Comparison of ENCODE assay signal across 11 cellular contexts in genomic region chr1:234543442-234544093, GRCh38.
DNase-seq lines count a peak whose midpoint lies in the region; ATAC-seq and TF ChIP-seq lines count a peak whose summit lies in the region.
"Had no signal": no experiment of that assay in that cellular context is flagged by ENCODE, and none has a peak within 500 bp of the region (broad histone marks: within the 10 kb centered on the region; RNA-seq: fewer than 3 reads in every experiment).

No MANE protein-coding gene starts in this region.

- no peak overlapping the region for H2AFZ ChIP-seq in HCT116 (ENCODE audit: low read depth, low read length, poor library complexity, severe bottlenecking)

- H3K9me3 Mint-ChIP-seq in activated naive CD8-positive, alpha-beta T cell treated with anti-CD3 and anti-CD28 coated beads, Interleukin-2, amount 50 U/mL, for 24 hours = no peaks in the 10 kb centered on the region

- no peak overlapping the region for H3K27ac ChIP-seq in HCT116 (ENCODE audit: low read depth, low read length)
- peak overlapping the region in 15 of 21 experiments; percentile 1 to 86 (median 59) for H3K27ac ChIP-seq in skin epidermis

- ATAC-seq in HCT116 (no peak), HG02642 (IDR thresholded peaks at IDR 0.05; ENCODE audit: poor library complexity, unreplicated experiment) (no peak), HG03280 (IDR thresholded peaks at IDR 0.05; ENCODE audit: unreplicated experiment) (no peak)
- ATAC-seq in activated naive CD8-positive, alpha-beta T cell treated with anti-CD3 and anti-CD28 coated beads, Interleukin-2, amount 50 U/mL, for 24 hours = no peak
- ATAC-seq: GM12878 had no signal

- H3K9me3 ChIP-seq in HCT116 (ENCODE audit: control insufficient read depth in 1 of 2, insufficient read depth in 1 of 2, low read depth in 1 of 2, low read length in 2 of 2) = no peaks in the 10 kb centered on the region

- H3K27me3 ChIP-seq in HCT116 (ENCODE audit: insufficient read depth, low read length) = no peaks in the 10 kb centered on the region

- 0 out of 2 replicates have a peak overlapping the region, but pooled peaks have one; percentile 19 for H3K4me2 ChIP-seq in HCT116 (ENCODE audit: low read length)

- no peak overlapping the region for H3K4me3 Mint-ChIP-seq in activated naive CD8-positive, alpha-beta T cell treated with anti-CD3 and anti-CD28 coated beads, Interleukin-2, amount 50 U/mL, for 24 hours

- H3K4me3 ChIP-seq in HCT116 (replicated peaks in 1 of 2; ENCODE audit: low read depth in 1 of 2, low read length in 2 of 2) (no peak overlapping the region), skin epidermis (no peak overlapping the region)
- H3K4me3 ChIP-seq: GM12878 had no signal

- peaks cover 8% of the 10 kb centered on the region for H3K27me3 Mint-ChIP-seq in activated naive CD8-positive, alpha-beta T cell treated with anti-CD3 and anti-CD28 coated beads, Interleukin-2, amount 50 U/mL, for 24 hours

- H3K4me1 ChIP-seq in HCT116 (ENCODE audit: control insufficient read depth in 1 of 2, insufficient read depth in 2 of 2, low read length in 2 of 2) = peaks cover 13 to 14% of the 10 kb centered on the region in 2 experiments; a peak in 3 of 4 replicates

- no peak overlapping the region for H3K9ac ChIP-seq in HCT116 (ENCODE audit: low read length)

- peak overlapping the region; percentile 58 for H3K27ac Mint-ChIP-seq in activated naive CD8-positive, alpha-beta T cell treated with anti-CD3 and anti-CD28 coated beads, Interleukin-2, amount 50 U/mL, for 24 hours

- no peaks in the 10 kb centered on the region for H3K36me3 ChIP-seq in HCT116 (ENCODE audit: control insufficient read depth in 1 of 2, insufficient read depth in 2 of 2, low read length in 2 of 2)

- intact Hi-C loops in HCT116 (cut with micrococcal nuclease) = no loop called here

- H4K20me1 ChIP-seq in HCT116 (ENCODE audit: insufficient read depth) = no peaks in the 10 kb centered on the region

- no TSS peak for BruUV-seq in HCT116 (replicated peaks; lab: Mats Ljungman, UMichigan)

- POLR2A ChIA-PET in HCT116 (lab: Charles Lee) = interaction anchor here (0.6 to 1.2 kb wide), 2 partner anchors 16 to 220 kb away, joined by 3 to 5 read pairs; no protein-coding TSS in a partner anchor

- 0 out of 2 replicates have a peak, but pooled peaks have one; percentile 4 for TF ChIP-seq RAD21 in HCT116 (IDR thresholded peaks at IDR 0.05; ENCODE audit: low read depth)

- no peak for DNase-seq in HCT116 (ENCODE audit: low read depth, low spot score)
- DNase-seq in activated naive CD8-positive, alpha-beta T cell treated with anti-CD3 and anti-CD28 coated beads, Interleukin-2, amount 50 U/mL, for 24 hours = no peak
- peak; percentile 44 for DNase-seq in islet precursor cell
- DNase-seq in glomerular visceral epithelial cell (ENCODE audit: extremely low spot score) = no peak
- no peak for DNase-seq in activated gamma-delta T cell (lab: John Stamatoyannopoulos, UW)
- DNase-seq: activated CD8-positive, alpha-beta memory T cell treated with anti-CD3 and anti-CD28 coated beads, Interleukin-2, amount 50 U/mL, for 48 hours; NCI-H524 treated with DMSO at 0.1 percent for 48 hours had no signal

- H3K9me2 ChIP-seq in HCT116 (ENCODE audit: insufficient read depth) = no peaks in the 10 kb centered on the region

- RAD21 ChIA-PET in HCT116 (lab: Charles Lee; ENCODE audit: low non-redundant PET in 1 of 2, low total read pairs in 2 of 2, uncharacterized antibody in 2 of 2, unreplicated experiment in 2 of 2) = no interaction called here

- peaks cover 25% of the 10 kb centered on the region for H3K4me1 Mint-ChIP-seq in activated naive CD8-positive, alpha-beta T cell treated with anti-CD3 and anti-CD28 coated beads, Interleukin-2, amount 50 U/mL, for 24 hours

- no peaks in the 10 kb centered on the region for H3K36me3 Mint-ChIP-seq in activated naive CD8-positive, alpha-beta T cell treated with anti-CD3 and anti-CD28 coated beads, Interleukin-2, amount 50 U/mL, for 24 hours (ENCODE audit: low read depth)

- no peak for TF ChIP-seq POLR2A in HCT116 (IDR thresholded peaks at IDR 0.05; ENCODE audit: borderline replicate concordance, extremely low read depth, insufficient read depth, insufficient read length)

- no peak for TF ChIP-seq CTCF in HCT116 (IDR thresholded peaks at IDR 0.05 in 2 of 3, conservative IDR thresholded peaks at IDR 0.05 in 1 of 3; ENCODE audit: borderline replicate concordance in 1 of 3, insufficient read depth in 1 of 3, low read depth in 2 of 3, low read length in 2 of 3)

- no peaks in the 10 kb centered on the region for H3K79me2 ChIP-seq in HCT116 (ENCODE audit: insufficient read depth, low read length)

- CTCF ChIA-PET in HCT116 (lab: Charles Lee) = no interaction called here

TF ChIP-seq in HCT116, 20 proteins besides CTCF, POLR2A, EP300 and RAD21:
- TF ChIP-seq SRF (IDR thresholded peaks at IDR 0.05; ENCODE audit: low read depth) = no peak
- TF ChIP-seq JUND (IDR thresholded peaks at IDR 0.05) = no peak
- TF ChIP-seq EZH2phosphoT487 (IDR thresholded peaks at IDR 0.05; ENCODE audit: borderline replicate concordance) = no peak
- TF ChIP-seq ATF3 (IDR thresholded peaks at IDR 0.05) = no peak
- no peak for TF ChIP-seq ZFX (IDR thresholded peaks at IDR 0.05)
- TF ChIP-seq TCF7L2 (IDR thresholded peaks at IDR 0.05; ENCODE audit: borderline replicate concordance, extremely low read depth, insufficient read depth, insufficient read length) = no peak
- 0 out of 2 replicates have a peak, but pooled peaks have one; percentile 4 for TF ChIP-seq FOSL1 (IDR thresholded peaks at IDR 0.05; ENCODE audit: low read depth)
